8 cellular contexts compared by ENCODE assay signal in genomic region chr12:56127485-56127887, GRCh38. TPM values are rescaled to one million over a fixed set of nuclear protein-coding genes. Genes with fewer than 3 reads are reported as not detected.
A peak's percentile ranks its signal among the peaks of the same experiment; 100 is the strongest.
DNase-seq lines count a peak whose midpoint lies in the region; ATAC-seq lines count a peak whose summit lies in the region.

No MANE protein-coding gene starts in this region.

- H3K36me3 ChIP-seq in HUES6 (ENCODE audit: control insufficient read depth, insufficient read depth, low read length) (peaks cover 25% of the 10 kb centered on the region), iPS-20b (ENCODE audit: insufficient read depth, low read depth, low read length) (peaks cover 25% of the 10 kb centered on the region)

- no peak for DNase-seq in stimulated activated naive CD8-positive, alpha-beta T cell treated with anti-CD3 and anti-CD28 coated beads, Interleukin-15, amount 100 ng/mL, for 72 hours
- no peak for DNase-seq in activated gamma-delta T cell treated with Interleukin-2 at 50 U/mL for 16 hours
- no peak for DNase-seq in DMS153 treated with DMSO at 0.1 percent for 48 hours (lab: John Stamatoyannopoulos, UW; ENCODE audit: unreplicated experiment)
- DNase-seq in activated CD4-positive, CD25-positive, alpha-beta regulatory T cell treated with anti-CD3 and anti-CD28 coated beads, Interleukin-2, amount 50 U/mL, for 72 hours, result no peak
- no peak for DNase-seq in cerebellar cortex (ENCODE audit: low spot score)

- H3K4me3 ChIP-seq in HUES6 (ENCODE audit: low read depth, low read length) (peak overlapping the region; percentile 62), iPS-20b (ENCODE audit: low read length) (peak overlapping the region; percentile 63)

- H3K4me3 Mint-ChIP-seq in activated T-helper 17 cell treated with anti-CD3 and anti-CD28 coated beads, Interleukin-2, amount 50 U/mL, for 72 hours, result peak overlapping the region; percentile 98
- peak overlapping the region; percentile 96 to 99 for H3K4me3 Mint-ChIP-seq in stimulated activated naive CD8-positive, alpha-beta T cell treated with anti-CD3 and anti-CD28 coated beads, Interleukin-15, amount 100 ng/mL, for 72 hours

- ATAC-seq in activated T-helper 17 cell treated with anti-CD3 and anti-CD28 coated beads, Interleukin-2, amount 50 U/mL, for 72 hours (replicated peaks), result no peak
- ATAC-seq in stimulated activated naive CD8-positive, alpha-beta T cell treated with anti-CD3 and anti-CD28 coated beads, Interleukin-15, amount 100 ng/mL, for 72 hours, result no peak

- H3K27me3 ChIP-seq in HUES6 (ENCODE audit: control insufficient read depth, insufficient read depth, low read length) (no peaks in the 10 kb centered on the region), iPS-20b (ENCODE audit: insufficient read depth, low read length) (no peaks in the 10 kb centered on the region)

- H3K9ac ChIP-seq in HUES6 (ENCODE audit: low read length) (peak overlapping the region; percentile 57), iPS-20b (ENCODE audit: low read depth, low read length) (peak overlapping the region; percentile 74; the same call in 1 of the 2 replicates)

- H3K27me3 Mint-ChIP-seq in activated T-helper 17 cell treated with anti-CD3 and anti-CD28 coated beads, Interleukin-2, amount 50 U/mL, for 72 hours, result no peaks in the 10 kb centered on the region
- no peaks in the 10 kb centered on the region for H3K27me3 Mint-ChIP-seq in stimulated activated naive CD8-positive, alpha-beta T cell treated with anti-CD3 and anti-CD28 coated beads, Interleukin-15, amount 100 ng/mL, for 72 hours

- no peaks in the 10 kb centered on the region for H3K9me3 Mint-ChIP-seq in activated T-helper 17 cell treated with anti-CD3 and anti-CD28 coated beads, Interleukin-2, amount 50 U/mL, for 72 hours
- no peaks in the 10 kb centered on the region for H3K9me3 Mint-ChIP-seq in stimulated activated naive CD8-positive, alpha-beta T cell treated with anti-CD3 and anti-CD28 coated beads, Interleukin-15, amount 100 ng/mL, for 72 hours

- H3K4me1 ChIP-seq in HUES6 (ENCODE audit: control insufficient read depth, insufficient read depth, low read length) (peaks cover 18% of the 10 kb centered on the region), iPS-20b (ENCODE audit: insufficient read depth, low read length) (peaks cover 13% of the 10 kb centered on the region; the same call in 1 of the 2 replicates)

- no peaks in the 10 kb centered on the region for H3K9me3 ChIP-seq in HUES6 (ENCODE audit: control insufficient read depth, insufficient read depth, low read depth, low read length)
- no peaks in the 10 kb centered on the region for H3K9me3 ChIP-seq in iPS-20b (ENCODE audit: insufficient read depth, low read depth, low read length)

- H3K36me3 Mint-ChIP-seq in activated T-helper 17 cell treated with anti-CD3 and anti-CD28 coated beads, Interleukin-2, amount 50 U/mL, for 72 hours (ENCODE audit: low read depth), result peaks cover 65% of the 10 kb centered on the region

- H3K4me1 Mint-ChIP-seq in activated T-helper 17 cell treated with anti-CD3 and anti-CD28 coated beads, Interleukin-2, amount 50 U/mL, for 72 hours, result peaks cover 49% of the 10 kb centered on the region
- peaks cover 65% of the 10 kb centered on the region for H3K4me1 Mint-ChIP-seq in stimulated activated naive CD8-positive, alpha-beta T cell treated with anti-CD3 and anti-CD28 coated beads, Interleukin-15, amount 100 ng/mL, for 72 hours

- H3K27ac ChIP-seq in HUES6 (ENCODE audit: low read depth, low read length) (0 out of 2 replicates have a peak overlapping the region, but pooled peaks have one; percentile 22), iPS-20b (ENCODE audit: low read length) (no peak overlapping the region)

- peak overlapping the region; percentile 83 for H3K27ac Mint-ChIP-seq in activated T-helper 17 cell treated with anti-CD3 and anti-CD28 coated beads, Interleukin-2, amount 50 U/mL, for 72 hours
- peak overlapping the region; percentile 6 to 84 for H3K27ac Mint-ChIP-seq in stimulated activated naive CD8-positive, alpha-beta T cell treated with anti-CD3 and anti-CD28 coated beads, Interleukin-15, amount 100 ng/mL, for 72 hours

RNA-seq across cellular contexts. Expression of gene ESYT1, which starts 0.6 kb away (rescaled TPM):
- 100 to 1,000 TPM; 234 to 236 TPM for total RNA-seq in activated T-helper 17 cell treated with anti-CD3 and anti-CD28 coated beads, Interleukin-2, amount 50 U/mL, for 72 hours

RNA-seq across cellular contexts. Expression of gene ZC3H10, which starts 9.4 kb away (rescaled TPM):
- total RNA-seq in activated T-helper 17 cell treated with anti-CD3 and anti-CD28 coated beads, Interleukin-2, amount 50 U/mL, for 72 hours, result 1 to 10 TPM; 7.8 to 8.0 TPM

RNA-seq across cellular contexts. Expression of gene RPL41, which starts 11.1 kb away (rescaled TPM):
- 1,000 to 10,000 TPM; 4,564 to 4,582 TPM for total RNA-seq in activated T-helper 17 cell treated with anti-CD3 and anti-CD28 coated beads, Interleukin-2, amount 50 U/mL, for 72 hours

RNA-seq across cellular contexts. Expression of gene PA2G4, which starts 23.1 kb away (rescaled TPM):
- total RNA-seq in activated T-helper 17 cell treated with anti-CD3 and anti-CD28 coated beads, Interleukin-2, amount 50 U/mL, for 72 hours, result 100 to 1,000 TPM; 213 to 427 TPM

RNA-seq across cellular contexts. Expression of gene MYL6B, which starts 24.9 kb away (rescaled TPM):
- 100 to 1,000 TPM in 1 of 2 donors, 10 to 100 TPM in 1; 96.9 to 114 TPM for total RNA-seq in activated T-helper 17 cell treated with anti-CD3 and anti-CD28 coated beads, Interleukin-2, amount 50 U/mL, for 72 hours
